ENCODE assay signal across 2 cellular contexts in genomic region chr1:108916788-108917187, GRCh38.
TF ChIP-seq lines count a peak whose summit lies in the region.

No MANE protein-coding gene starts in this region.

TF ChIP-seq in HepG2, 621 proteins besides CTCF, POLR2A, EP300 and RAD21:
- TF ChIP-seq ZNF414 (CRISPR knock-in tag; IDR thresholded peaks at IDR 0.05) (no peak), NPAS2 (CRISPR knock-in tag; IDR thresholded peaks at IDR 0.05; ENCODE audit: borderline replicate concordance) (no peak), ZNF44 (CRISPR knock-in tag; IDR thresholded peaks at IDR 0.05) (no peak), MAFG (CRISPR knock-in tag; IDR thresholded peaks at IDR 0.05) (no peak), MXD4 (CRISPR knock-in tag; IDR thresholded peaks at IDR 0.05) (no peak), MEIS1 (CRISPR knock-in tag; IDR thresholded peaks at IDR 0.05; ENCODE audit: borderline replicate concordance) (no peak), HNRNPLL (IDR thresholded peaks at IDR 0.05; ENCODE audit: low read depth, low read length, poor library complexity, severe bottlenecking) (no peak), WIZ (CRISPR knock-in tag; IDR thresholded peaks at IDR 0.05) (no peak), YEATS2 (CRISPR knock-in tag; IDR thresholded peaks at IDR 0.05; ENCODE audit: borderline replicate concordance) (no peak), ZNF598 (CRISPR knock-in tag; IDR thresholded peaks at IDR 0.05; ENCODE audit: borderline replicate concordance) (no peak), MAFK (conservative IDR thresholded peaks at IDR 0.05 in 1 of 2, IDR thresholded peaks at IDR 0.05 in 1 of 2; ENCODE audit: low read length in 2 of 2) (peak in 1 of 2 experiments; percentile 54; a peak in 1 of 4 replicates), KLF6 (CRISPR knock-in tag; IDR thresholded peaks at IDR 0.05) (no peak), MAFF (IDR thresholded peaks at IDR 0.05; ENCODE audit: low read depth, low read length) (0 out of 2 replicates have a peak, but pooled peaks have one; percentile 2), ZNF3 (CRISPR knock-in tag; IDR thresholded peaks at IDR 0.05) (no peak), NCOA2 (CRISPR knock-in tag; IDR thresholded peaks at IDR 0.05) (no peak), AHR (CRISPR knock-in tag; IDR thresholded peaks at IDR 0.05) (no peak)

TF ChIP-seq in K562, 482 proteins besides CTCF, POLR2A, EP300 and RAD21:
- TF ChIP-seq ZEB2 (IDR thresholded peaks at IDR 0.05) (no peak), KDM2B (CRISPR knock-in tag; IDR thresholded peaks at IDR 0.05) (no peak), ZNF696 (CRISPR knock-in tag; conservative IDR thresholded peaks at IDR 0.05) (no peak), C11orf30 (IDR thresholded peaks at IDR 0.05; ENCODE audit: low read depth) (peak; percentile 65; the same call in 1 of the 2 replicates), ZNF316 (IDR thresholded peaks at IDR 0.05) (peak; percentile 80), MAFF (IDR thresholded peaks at IDR 0.05; ENCODE audit: low read length) (0 out of 2 replicates have a peak, but pooled peaks have one; percentile 10)
